10 cellular contexts compared by ENCODE assay signal in the genomic region with DNA sequence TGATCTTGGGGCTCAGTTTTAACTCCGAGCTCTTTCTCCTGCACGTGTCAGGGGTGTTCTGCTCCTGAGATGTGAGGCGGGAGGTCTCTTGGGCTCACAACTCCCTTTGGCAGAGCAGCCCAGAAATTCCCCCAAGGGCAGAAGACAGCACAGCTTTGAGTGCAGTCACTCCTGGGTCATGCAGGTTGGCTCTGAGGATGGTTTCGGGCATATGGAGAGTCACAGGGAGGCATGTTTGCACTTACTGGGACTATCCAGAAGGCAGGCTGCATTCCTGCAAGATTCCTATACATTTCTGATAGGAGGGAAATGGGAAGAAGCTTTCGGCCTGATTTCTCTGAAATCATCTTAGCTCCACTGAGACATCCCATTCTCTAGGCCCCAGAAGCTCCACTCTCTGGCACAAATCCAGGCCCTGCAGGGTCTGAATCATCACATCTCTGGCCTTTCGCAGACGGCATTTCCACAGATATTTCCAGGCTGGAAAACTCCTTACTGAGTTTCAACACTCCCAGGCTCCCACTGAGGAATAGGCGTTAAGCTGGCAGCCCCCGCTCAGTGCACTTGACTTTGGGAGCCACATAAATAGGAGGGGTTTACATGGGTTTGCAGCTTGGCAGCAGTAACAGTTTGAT.
DNase-seq lines count a peak whose midpoint lies in the region; ATAC-seq lines count a peak whose summit lies in the region.
"Had no signal": no experiment of that assay in that cellular context is flagged by ENCODE, and none has a peak within 500 bp of the region (broad histone marks: within the 10 kb centered on the region; RNA-seq: fewer than 3 reads in every experiment).

No MANE protein-coding gene starts in this region.

- DNase-seq in ACHN (peak; percentile 82), NCI-H446 treated with DMSO at 0.1 percent for 48 hours (lab: John Stamatoyannopoulos, UW) (peak; percentile 31), epidermal melanocyte (ENCODE audit: insufficient read length, low spot score) (peak; percentile 63), middle frontal gyrus (ENCODE audit: extremely low spot score, low spot score) (peak; percentile 57), SW 1271 (lab: John Stamatoyannopoulos, UW) (no peak)
- DNase-seq in stimulated activated CD4-positive, alpha-beta T cell treated with anti-CD3 and anti-CD28 coated beads, Interleukin-2, amount 100 ng/mL, for 24 hours: no peak
- no peak for DNase-seq in activated CD8-positive, alpha-beta memory T cell treated with anti-CD3 and anti-CD28 coated beads, Interleukin-2, amount 50 U/mL, for 48 hours
- DNase-seq: activated B cell treated with CpG ODN at 0.5 μM for 24 hours, Karpas-422 had no signal

- in situ Hi-C loops in ACHN (cut with HindIII; ENCODE audit: low pct_ligation_motif_present, low pct_unique_long_range_greater_than_20kb, low sequenced_read_pairs): no loop called here

- no peak for ATAC-seq in GM18498 (IDR thresholded peaks at IDR 0.05; ENCODE audit: unreplicated experiment)

Comparison
In these comparisons a context has a peak if more than half of its experiments do, and no peak if none do; other contexts are left out.
1. DNase-seq: peak in ACHN (single experiment), NCI-H446 treated with DMSO at 0.1 percent for 48 hours (single experiment), epidermal melanocyte (single experiment) and middle frontal gyrus (single experiment); none in stimulated activated CD4-positive, alpha-beta T cell treated with anti-CD3 and anti-CD28 coated beads, Interleukin-2, amount 100 ng/mL, for 24 hours (0 of 2), SW 1271 (0 of 2) and activated CD8-positive, alpha-beta memory T cell treated with anti-CD3 and anti-CD28 coated beads, Interleukin-2, amount 50 U/mL, for 48 hours (single experiment).